Comparison of ENCODE assay signal across 1 cellular context in genomic region chr3:49421890-49422378, GRCh38.
TF ChIP-seq lines count a peak whose summit lies in the region.

No MANE protein-coding gene starts in this region.

TF ChIP-seq in HepG2, 621 proteins besides CTCF, POLR2A, EP300 and RAD21 (continued from another document and continues in another):
- TF ChIP-seq ZSCAN31 (CRISPR knock-in tag; IDR thresholded peaks at IDR 0.05; ENCODE audit: low read depth) (no peak; the same call in 1 of the 2 replicates), ZNF784 (CRISPR knock-in tag; IDR thresholded peaks at IDR 0.05; ENCODE audit: borderline replicate concordance) (0 out of 2 replicates have a peak, but pooled peaks have one; percentile 63), RFXANK (CRISPR knock-in tag; IDR thresholded peaks at IDR 0.05) (0 out of 2 replicates have a peak, but pooled peaks have one; percentile 46), AKAP8 (CRISPR knock-in tag; IDR thresholded peaks at IDR 0.05) (peak; percentile 77; the same call in 1 of the 2 replicates), JUND (CRISPR knock-in tag; IDR thresholded peaks at IDR 0.05) (no peak), SP1 (IDR thresholded peaks at IDR 0.05) (no peak), SP1 (CRISPR knock-in tag; IDR thresholded peaks at IDR 0.05) (0 out of 2 replicates have a peak, but pooled peaks have one; percentile 1), ZNF34 (CRISPR knock-in tag; IDR thresholded peaks at IDR 0.05; ENCODE audit: borderline replicate concordance) (peak; percentile 88), GATAD2A (CRISPR knock-in tag; IDR thresholded peaks at IDR 0.05) (no peak), ZNF768 (CRISPR knock-in tag; IDR thresholded peaks at IDR 0.05) (0 out of 2 replicates have a peak, but pooled peaks have one; percentile 21), HDAC2 (CRISPR knock-in tag; IDR thresholded peaks at IDR 0.05) (0 out of 2 replicates have a peak, but pooled peaks have one; percentile 5), CC2D1A (CRISPR knock-in tag; IDR thresholded peaks at IDR 0.05) (no peak), ZNF691 (CRISPR knock-in tag; IDR thresholded peaks at IDR 0.05; ENCODE audit: borderline replicate concordance, low read depth) (0 out of 2 replicates have a peak, but pooled peaks have one; percentile 77), ZNF362 (CRISPR knock-in tag; IDR thresholded peaks at IDR 0.05; ENCODE audit: borderline replicate concordance) (peak; percentile 62; the same call in 1 of the 2 replicates), IKZF4 (CRISPR knock-in tag; IDR thresholded peaks at IDR 0.05; ENCODE audit: borderline replicate concordance, low read depth, not compliant biosample characterization) (peak; percentile 41), TOPORS (CRISPR knock-in tag; IDR thresholded peaks at IDR 0.05) (peak; percentile 20; the same call in 1 of the 2 replicates), ZNF550 (CRISPR knock-in tag; IDR thresholded peaks at IDR 0.05; ENCODE audit: borderline replicate concordance) (peak; percentile 67; the same call in 1 of the 2 replicates), ZNF263 (CRISPR knock-in tag; IDR thresholded peaks at IDR 0.05) (peak; percentile 92), FOXA1 (IDR thresholded peaks at IDR 0.05) (no peak), FOXA1 (CRISPR knock-in tag; IDR thresholded peaks at IDR 0.05) (peak; percentile 20; the same call in 1 of the 2 replicates), ZNF552 (CRISPR knock-in tag; IDR thresholded peaks at IDR 0.05; ENCODE audit: borderline replicate concordance) (no peak), PHF20 (CRISPR knock-in tag; IDR thresholded peaks at IDR 0.05) (no peak), ATF7 (IDR thresholded peaks at IDR 0.05) (no peak), ATF7 (CRISPR knock-in tag; IDR thresholded peaks at IDR 0.05) (0 out of 2 replicates have a peak, but pooled peaks have one; percentile 23), THAP7 (CRISPR knock-in tag; IDR thresholded peaks at IDR 0.05) (0 out of 2 replicates have a peak, but pooled peaks have one; percentile 10), IRF9 (CRISPR knock-in tag; IDR thresholded peaks at IDR 0.05; ENCODE audit: borderline replicate concordance) (0 out of 2 replicates have a peak, but pooled peaks have one; percentile 11), ZC3H4 (CRISPR knock-in tag; IDR thresholded peaks at IDR 0.05; ENCODE audit: borderline replicate concordance) (peak; percentile 45; the same call in 1 of the 2 replicates), TEAD3 (CRISPR knock-in tag; optimal IDR thresholded peaks at IDR 0.05; ENCODE audit: borderline replicate concordance) (peak; percentile 19), CHD2 (IDR thresholded peaks at IDR 0.05; ENCODE audit: low read depth, low read length) (no peak), NFRKB (IDR thresholded peaks at IDR 0.05) (no peak), NCOA2 (CRISPR knock-in tag; IDR thresholded peaks at IDR 0.05) (0 out of 2 replicates have a peak, but pooled peaks have one; percentile 5), KAT2B (IDR thresholded peaks at IDR 0.05; ENCODE audit: borderline replicate concordance, low read depth, low read length) (no peak), ZMAT3 (CRISPR knock-in tag; conservative IDR thresholded peaks at IDR 0.05) (no peak), PRDM15 (CRISPR knock-in tag; IDR thresholded peaks at IDR 0.05) (no peak), ZNF256 (CRISPR knock-in tag; conservative IDR thresholded peaks at IDR 0.05) (0 out of 2 replicates have a peak, but pooled peaks have one; percentile 31), LBX2 (CRISPR knock-in tag; IDR thresholded peaks at IDR 0.05; ENCODE audit: borderline replicate concordance) (0 out of 2 replicates have a peak, but pooled peaks have one; percentile 25), MEF2D (CRISPR knock-in tag; IDR thresholded peaks at IDR 0.05) (peak; percentile 14; the same call in 1 of the 2 replicates), PAX8 (CRISPR knock-in tag; IDR thresholded peaks at IDR 0.05; ENCODE audit: borderline replicate concordance) (0 out of 2 replicates have a peak, but pooled peaks have one; percentile 81), ETV6 (CRISPR knock-in tag; conservative IDR thresholded peaks at IDR 0.05) (0 out of 2 replicates have a peak, but pooled peaks have one; percentile 6), MIER3 (CRISPR knock-in tag; IDR thresholded peaks at IDR 0.05; ENCODE audit: borderline replicate concordance) (peak; percentile 12; the same call in 1 of the 2 replicates), ZNF770 (CRISPR knock-in tag; IDR thresholded peaks at IDR 0.05) (no peak), ARNT2 (CRISPR knock-in tag; IDR thresholded peaks at IDR 0.05; ENCODE audit: low read depth) (peak; percentile 15), ZNF724P (CRISPR knock-in tag; IDR thresholded peaks at IDR 0.05; ENCODE audit: borderline replicate concordance) (no peak), ZNF354B (CRISPR knock-in tag; IDR thresholded peaks at IDR 0.05) (no peak), HIVEP1 (CRISPR knock-in tag; IDR thresholded peaks at IDR 0.05) (peak; percentile 19; the same call in 1 of the 2 replicates), HNRNPK (IDR thresholded peaks at IDR 0.05; ENCODE audit: low read depth, low read length, poor library complexity, severe bottlenecking) (no peak), ZNF576 (CRISPR knock-in tag; IDR thresholded peaks at IDR 0.05) (0 out of 2 replicates have a peak, but pooled peaks have one; percentile 44), ZNF891 (CRISPR knock-in tag; IDR thresholded peaks at IDR 0.05) (no peak), SALL1 (CRISPR knock-in tag; IDR thresholded peaks at IDR 0.05) (peak; percentile 9; the same call in 1 of the 2 replicates), ZNF761 (CRISPR knock-in tag; conservative IDR thresholded peaks at IDR 0.05) (0 out of 2 replicates have a peak, but pooled peaks have one; percentile 35), FOSL2 (CRISPR knock-in tag; IDR thresholded peaks at IDR 0.05) (no peak), SMAD9 (CRISPR knock-in tag; IDR thresholded peaks at IDR 0.05) (0 out of 2 replicates have a peak, but pooled peaks have one; percentile 50), BORCS8-MEF2B (CRISPR knock-in tag; IDR thresholded peaks at IDR 0.05) (peak; percentile 61; the same call in 1 of the 2 replicates), ZNF33B (CRISPR knock-in tag; IDR thresholded peaks at IDR 0.05) (0 out of 2 replicates have a peak, but pooled peaks have one; percentile 28), ZBTB3 (CRISPR knock-in tag; IDR thresholded peaks at IDR 0.05; ENCODE audit: borderline replicate concordance, low read depth) (0 out of 2 replicates have a peak, but pooled peaks have one; percentile 80), ZNF343 (CRISPR knock-in tag; IDR thresholded peaks at IDR 0.05) (peak; percentile 43; the same call in 1 of the 2 replicates), MLX (CRISPR knock-in tag; IDR thresholded peaks at IDR 0.05) (no peak), NR0B2 (CRISPR knock-in tag; IDR thresholded peaks at IDR 0.05) (peak; percentile 51; the same call in 1 of the 2 replicates), MAX (IDR thresholded peaks at IDR 0.05) (peak; percentile 62), ZNF607 (CRISPR knock-in tag; IDR thresholded peaks at IDR 0.05; ENCODE audit: borderline replicate concordance) (0 out of 2 replicates have a peak, but pooled peaks have one; percentile 8), SMAD1 (CRISPR knock-in tag; IDR thresholded peaks at IDR 0.05; ENCODE audit: borderline replicate concordance, low read depth) (0 out of 2 replicates have a peak, but pooled peaks have one; percentile 23)
